22 cellular contexts compared by ENCODE assay signal in the genomic region with DNA sequence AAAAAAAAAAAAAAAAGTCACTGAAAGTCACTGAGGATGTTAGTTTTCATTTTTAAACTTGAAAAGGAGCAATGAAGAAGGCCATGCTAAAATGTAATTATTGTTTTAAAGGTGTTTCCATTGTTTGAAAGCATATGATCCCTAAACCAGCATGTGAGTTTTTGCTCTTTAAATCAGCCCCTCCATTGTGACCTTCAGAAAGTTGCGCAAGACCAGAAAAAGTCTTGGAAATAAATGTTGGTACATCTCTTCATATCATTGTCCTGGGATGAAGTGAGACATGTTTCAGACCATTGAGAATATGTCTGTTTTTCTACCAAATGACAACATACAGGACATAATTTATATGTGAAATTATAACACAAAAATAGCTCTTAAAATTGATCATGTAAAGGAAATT.
DNase-seq lines count a peak whose midpoint lies in the region; ATAC-seq, FAIRE-seq and TF ChIP-seq lines count a peak whose summit lies in the region.
"Had no signal": no experiment of that assay in that cellular context is flagged by ENCODE, and none has a peak within 500 bp of the region (broad histone marks: within the 10 kb centered on the region; RNA-seq: fewer than 3 reads in every experiment).

No MANE protein-coding gene starts in this region.

- ATAC-seq in HCT116: no peak
- ATAC-seq in IMR-90 (ENCODE audit: low read depth): no peak
- no peak for ATAC-seq in K562
- no peak for ATAC-seq in HG02973 (IDR thresholded peaks at IDR 0.05; ENCODE audit: unreplicated experiment)
- ATAC-seq: CD8-positive, alpha-beta T cell had no signal

- dilution Hi-C loops in IMR-90 (cut with HindIII; ENCODE audit: low sequenced_read_pairs, unreplicated experiment): no loop called here

- H4K20me1 ChIP-seq in HCT116 (ENCODE audit: insufficient read depth) (no peaks in the 10 kb centered on the region), IMR-90 (ENCODE audit: insufficient read depth, low read length) (no peaks in the 10 kb centered on the region), K562 (replicated peaks; ENCODE audit: control insufficient read depth, insufficient read depth, low read length) (no peaks in the 10 kb centered on the region)
- H4K20me1 ChIP-seq: BLaER1 had no signal

- no peaks in the 10 kb centered on the region for H3K27me3 ChIP-seq in HCT116 (ENCODE audit: insufficient read depth, low read length)
- no peaks in the 10 kb centered on the region for H3K27me3 ChIP-seq in IMR-90 (ENCODE audit: control insufficient read depth, insufficient read depth, low read length)
- no peaks in the 10 kb centered on the region for H3K27me3 ChIP-seq in K562 (ENCODE audit: control insufficient read depth in 2 of 2, insufficient read depth in 2 of 2, low read length in 2 of 2)
- H3K27me3 ChIP-seq in esophagus squamous epithelium: no peaks in the 10 kb centered on the region
- H3K27me3 ChIP-seq: BE2C, BLaER1 had no signal

- H2AK5ac ChIP-seq in IMR-90 (ENCODE audit: low read depth, low read length): no peak overlapping the region

- RAD21 ChIA-PET in HCT116 (lab: Charles Lee; ENCODE audit: low non-redundant PET in 1 of 2, low total read pairs in 2 of 2, uncharacterized antibody in 2 of 2, unreplicated experiment in 2 of 2): no interaction called here

- H3K4ac ChIP-seq in IMR-90 (ENCODE audit: low read depth, low read length): no peak overlapping the region

- in situ Hi-C loops in IMR-90 (cut with MboI; ENCODE audit: low sequenced_read_pairs) (no loop called here), K562 (cut with MboI) (no loop called here)

- H2AFZ ChIP-seq in HCT116 (ENCODE audit: low read depth, low read length, poor library complexity, severe bottlenecking) (peak overlapping the region; percentile 53), IMR-90 (replicated peaks; ENCODE audit: low read length, poor library complexity) (no peak overlapping the region), K562 (ENCODE audit: low read depth, low read length) (no peak overlapping the region)

- TF ChIP-seq POLR2A in HCT116 (IDR thresholded peaks at IDR 0.05; ENCODE audit: borderline replicate concordance, extremely low read depth, insufficient read depth, insufficient read length): no peak
- TF ChIP-seq POLR2A in IMR-90 (IDR thresholded peaks at IDR 0.05; ENCODE audit: low read depth, low read length): no peak
- no peak for TF ChIP-seq POLR2A in K562 (conservative IDR thresholded peaks at IDR 0.05)
- no peak for TF ChIP-seq POLR2A in esophagus squamous epithelium (IDR thresholded peaks at IDR 0.05)

- CTCF ChIA-PET in HCT116 (lab: Charles Lee): no interaction called here
- CTCF ChIA-PET in IMR-90 (lab: Yijun Ruan, JAX): interaction anchor here (0.6 kb wide), 1 partner anchor 9 kb away, joined by 3 read pairs; no protein-coding TSS in a partner anchor
- CTCF ChIA-PET in K562 (lab: Yijun Ruan, JAX; ENCODE audit: low intra/inter-chr PET ratio): no interaction called here

- no peak for TF ChIP-seq RAD21 in HCT116 (IDR thresholded peaks at IDR 0.05; ENCODE audit: low read depth)
- no peak for TF ChIP-seq RAD21 in IMR-90 (IDR thresholded peaks at IDR 0.05; ENCODE audit: low read length)
- no peak for TF ChIP-seq RAD21 in K562 (CRISPR knock-in tag; conservative IDR thresholded peaks at IDR 0.05 in 1 of 2, IDR thresholded peaks at IDR 0.05 in 1 of 2)

- H3K27ac ChIP-seq in HCT116 (ENCODE audit: low read depth, low read length) (no peak overlapping the region), IMR-90 (ENCODE audit: insufficient read depth, low read length) (no peak overlapping the region), K562 (ENCODE audit: extremely low read depth, low read depth, low read length) (no peak overlapping the region), esophagus squamous epithelium (no peak overlapping the region)
- H3K27ac ChIP-seq: BLaER1 had no signal

- no peak overlapping the region for H4K8ac ChIP-seq in IMR-90 (ENCODE audit: low read depth in 2 of 2, low read length in 2 of 2)

- H3K9me3 ChIP-seq in HCT116 (ENCODE audit: control insufficient read depth in 1 of 2, insufficient read depth in 1 of 2, low read depth in 1 of 2, low read length in 2 of 2): no peaks in the 10 kb centered on the region
- peaks cover 2% of the 10 kb centered on the region; the same call in 1 of the 2 replicates for H3K9me3 ChIP-seq in IMR-90 (ENCODE audit: control insufficient read depth, insufficient read depth, low read length)
- no peaks in the 10 kb centered on the region for H3K9me3 ChIP-seq in K562 (replicated peaks; ENCODE audit: control insufficient read depth, insufficient read depth, low read depth, low read length)
- H3K9me3 ChIP-seq in esophagus squamous epithelium: no peaks in the 10 kb centered on the region
- H3K9me3 ChIP-seq: BE2C, BLaER1, Caco-2 had no signal

- BruUV-seq in HCT116 (replicated peaks; lab: Mats Ljungman, UMichigan): no TSS peak
- BruUV-seq in IMR-90 (replicated peaks; lab: Mats Ljungman, UMichigan): no TSS peak
- BruUV-seq in K562 (replicated peaks; lab: Mats Ljungman, UMichigan): no TSS peak

- H3K18ac ChIP-seq in IMR-90 (ENCODE audit: low read depth, low read length): no peak overlapping the region

- H3K9ac ChIP-seq in HCT116 (ENCODE audit: low read length): no peak overlapping the region
- no peak overlapping the region for H3K9ac ChIP-seq in IMR-90 (ENCODE audit: low read depth, low read length)
- no peak overlapping the region for H3K9ac ChIP-seq in K562 (ENCODE audit: insufficient read depth in 1 of 2, low read depth in 2 of 2, low read length in 2 of 2)
- H3K9ac ChIP-seq: BLaER1 had no signal

- H3K9me1 ChIP-seq in IMR-90 (ENCODE audit: insufficient read depth, low read length) (no peaks in the 10 kb centered on the region), K562 (ENCODE audit: control insufficient read depth, insufficient read depth, low read length) (no peaks in the 10 kb centered on the region)

- H2AK9ac ChIP-seq in IMR-90 (replicated peaks; ENCODE audit: low read depth, low read length, poor library complexity): no peak overlapping the region

- intact Hi-C loops in HCT116 (cut with micrococcal nuclease): no loop called here
- intact Hi-C loops in IMR-90 (cut with micrococcal nuclease): no loop called here
- intact Hi-C loops in K562 (cut with micrococcal nuclease): no loop called here
- intact Hi-C loops in esophagus squamous epithelium (cut with DNase I): no loop called here

- no peak for DNase-seq in HCT116 (ENCODE audit: low read depth, low spot score)
- DNase-seq in IMR-90: no peak
- no peak for DNase-seq in K562 (ENCODE audit: extremely low read depth in 1 of 4, low spot score in 3 of 4)
- no peak for DNase-seq in CD1c-positive myeloid dendritic cell (ENCODE audit: extremely low spot score)
- DNase-seq in esophagus squamous epithelium (lab: John Stamatoyannopoulos, UW): no peak
- DNase-seq: 8988T; ACHN; BE2C; C1 segment of cervical spinal cord; Caco-2; Calu3; CD4-positive, alpha-beta T cell; CD8-positive, alpha-beta T cell; DMS79 treated with DMSO at 0.1 percent for 48 hours; GF-D8 had no signal

- no peak overlapping the region for H4K5ac ChIP-seq in IMR-90 (ENCODE audit: low read depth, low read length)

- H2BK120ac ChIP-seq in IMR-90 (ENCODE audit: low read depth, low read length): no peak overlapping the region

- FAIRE-seq in K562 (lab: Jason Lieb, UNC): no peak
- FAIRE-seq: A204.1, D721Med, G401.6, GM12891, GM19239 had no signal

- H3K4me2 ChIP-seq in HCT116 (ENCODE audit: low read length) (no peak overlapping the region), IMR-90 (ENCODE audit: low read depth, low read length) (no peak overlapping the region), K562 (ENCODE audit: insufficient read depth, low read length) (no peak overlapping the region)
- H3K4me2 ChIP-seq: BLaER1 had no signal

- POLR2A ChIA-PET in HCT116 (lab: Charles Lee): no interaction called here
- POLR2A ChIA-PET in IMR-90 (lab: Charles Lee; ENCODE audit: unreplicated experiment): no interaction called here
- POLR2A ChIA-PET in K562 (lab: Yijun Ruan, JAX): no interaction called here

- H3K9me2 ChIP-seq in HCT116 (ENCODE audit: insufficient read depth): no peaks in the 10 kb centered on the region

- H3K56ac ChIP-seq in IMR-90 (ENCODE audit: extremely low read depth, insufficient read depth, low read length): no peak overlapping the region

- no peak overlapping the region for H3K23ac ChIP-seq in IMR-90 (ENCODE audit: low read depth, low read length)

- no peaks in the 10 kb centered on the region for H3K79me1 ChIP-seq in IMR-90 (ENCODE audit: low read depth in 1 of 2, low read length in 2 of 2)

- no peak overlapping the region for H2BK20ac ChIP-seq in IMR-90 (ENCODE audit: low read depth, low read length)

- no CpG with 5 or more reads among the region's 1 CpG for WGBS in IMR-90 (ENCODE audit: extremely low coverage in 2 of 2, insufficient read length in 1 of 2), 2 experiments
- 0% methylated on average over 1 of the region's 1 CpG for WGBS in K562 (ENCODE audit: insufficient coverage, low coverage, missing lambda C conversion rate)
- 95 to 100% methylated on average over 1 of the region's 1 CpG for WGBS in esophagus squamous epithelium, 2 donors

- H2BK5ac ChIP-seq in IMR-90 (ENCODE audit: low read depth, low read length, poor library complexity, severe bottlenecking): no peak overlapping the region

- no peak overlapping the region for H2BK15ac ChIP-seq in IMR-90 (ENCODE audit: low read depth, low read length)

- H3K4me1 ChIP-seq in HCT116 (ENCODE audit: control insufficient read depth in 1 of 2, insufficient read depth in 2 of 2, low read length in 2 of 2) (no peaks in the 10 kb centered on the region), IMR-90 (ENCODE audit: control insufficient read depth, insufficient read depth, low read length) (no peaks in the 10 kb centered on the region), K562 (replicated peaks in 1 of 2; ENCODE audit: control insufficient read depth in 2 of 2, insufficient read depth in 2 of 2, low read length in 2 of 2) (no peaks in the 10 kb centered on the region), esophagus squamous epithelium (no peaks in the 10 kb centered on the region)
- H3K4me1 ChIP-seq: BE2C, BLaER1, Caco-2 had no signal

- H3K36me3 ChIP-seq in HCT116 (ENCODE audit: control insufficient read depth in 1 of 2, insufficient read depth in 2 of 2, low read length in 2 of 2): no peaks in the 10 kb centered on the region
- no peaks in the 10 kb centered on the region for H3K36me3 ChIP-seq in IMR-90 (ENCODE audit: control insufficient read depth, insufficient read depth, low read length)
- H3K36me3 ChIP-seq in K562 (ENCODE audit: control insufficient read depth, insufficient read depth, low read length): no peaks in the 10 kb centered on the region
- H3K36me3 ChIP-seq in esophagus squamous epithelium: no peaks in the 10 kb centered on the region
- H3K36me3 ChIP-seq: BE2C, BLaER1 had no signal

- H3K79me2 ChIP-seq in HCT116 (ENCODE audit: insufficient read depth, low read length): no peaks in the 10 kb centered on the region
- H3K79me2 ChIP-seq in K562 (ENCODE audit: control insufficient read depth, insufficient read depth, low read length): no peaks in the 10 kb centered on the region

- TF ChIP-seq EP300 in K562 (IDR thresholded peaks at IDR 0.05; ENCODE audit: low read length): no peak

- no peak overlapping the region for H3K14ac ChIP-seq in IMR-90 (replicated peaks; ENCODE audit: low read depth, low read length)

- H4K91ac ChIP-seq in IMR-90 (ENCODE audit: insufficient read depth, low read depth, low read length): no peak overlapping the region

- H3K4me3 ChIP-seq in HCT116 (replicated peaks in 1 of 2; ENCODE audit: low read depth in 1 of 2, low read length in 2 of 2) (no peak overlapping the region), IMR-90 (ENCODE audit: insufficient read depth, low read depth, low read length) (no peak overlapping the region), K562 (no peak overlapping the region), esophagus squamous epithelium (no peak overlapping the region)
- H3K4me3 ChIP-seq: BLaER1 had no signal

- no peak for TF ChIP-seq CTCF in HCT116 (IDR thresholded peaks at IDR 0.05 in 2 of 3, conservative IDR thresholded peaks at IDR 0.05 in 1 of 3; ENCODE audit: borderline replicate concordance in 1 of 3, insufficient read depth in 1 of 3, low read depth in 2 of 3, low read length in 2 of 3)
- no peak for TF ChIP-seq CTCF in IMR-90 (conservative IDR thresholded peaks at IDR 0.05; ENCODE audit: low read depth, low read length)
- TF ChIP-seq CTCF in K562 (IDR thresholded peaks at IDR 0.05 in 2 of 3, conservative IDR thresholded peaks at IDR 0.05 in 1 of 3; ENCODE audit: insufficient read depth in 2 of 3, low read depth in 1 of 3, low read length in 3 of 3): no peak
- no peak for TF ChIP-seq CTCF in esophagus squamous epithelium (IDR thresholded peaks at IDR 0.05)

Comparison
In these comparisons a context has a peak if more than half of its experiments do, and no peak if none do; other contexts are left out.
1. Of the 22 proteins assayed by ChIP-seq in both K562 and HCT116: peak only in K562: none; only in HCT116: none; in both: CEBPB; in neither: 21.